In genomic region chr3:71154846-71155245, GRCh38 we compare ENCODE assay signal across 21 cellular contexts.
"Had no signal": no experiment of that assay in that cellular context is flagged by ENCODE, and none has a peak within 500 bp of the region (broad histone marks: within the 10 kb centered on the region; RNA-seq: fewer than 3 reads in every experiment).

No MANE protein-coding gene starts in this region.

- DNase-seq: activated B cell treated with CpG ODN at 0.5 μM for 24 hours; activated CD4-positive, alpha-beta memory T cell treated with anti-CD3 and anti-CD28 coated beads, Interleukin-2, amount 10 ng/mL, durations not matched to agents 7 days and 5 days; activated CD4-positive, alpha-beta T cell treated with anti-CD3 and anti-CD28 coated beads for 48 hours; activated naive CD4-positive, alpha-beta T cell treated with Interleukin-2 at 50 U/mL for 16 hours; activated T-cell treated with anti-CD3 and anti-CD28 coated beads, Interleukin-2, amount 50 U/mL, for 24 hours; adrenal gland; effector CD4-positive, alpha-beta T cell; heart right ventricle; nephron progenitor cell; nucleus accumbens; posterior cingulate gyrus; retina; SK-N-SH; stimulated activated CD4-positive, alpha-beta T cell treated with anti-CD3 and anti-CD28 coated beads, Interleukin-2, amount 100 ng/mL, for 24 hours; stomach had no signal

- H3K4me3 Mint-ChIP-seq: activated B cell treated with CpG ODN at 0.5 μM for 24 hours; activated CD4-positive, alpha-beta memory T cell treated with anti-CD3 and anti-CD28 coated beads, Interleukin-2, amount 10 ng/mL, durations not matched to agents 7 days and 5 days; activated T-cell treated with anti-CD3 and anti-CD28 coated beads, Interleukin-2, amount 50 U/mL, for 24 hours; memory B cell; nephron progenitor cell; type B pancreatic cell had no signal

- H3K36me3 ChIP-seq: adrenal gland, breast epithelium, gastroesophageal sphincter, heart right ventricle, stomach had no signal

- H3K9me3 ChIP-seq: adrenal gland, breast epithelium, gastroesophageal sphincter, heart right ventricle, SK-N-SH, stomach had no signal

- H3K9me3 Mint-ChIP-seq: activated B cell treated with CpG ODN at 0.5 μM for 24 hours; activated T-cell treated with anti-CD3 and anti-CD28 coated beads, Interleukin-2, amount 50 U/mL, for 24 hours; activated T-helper 2 cell treated with anti-CD3 and anti-CD28 coated beads, Interferon-gamma antibody, Interleukin-2, Interleukin-4, amounts not matched to agents 10 μg/mL and 5 μg/mL and 100 μg/mL, durations not matched to agents 14 hours and 24 hours and 36 hours; nephron progenitor cell; type B pancreatic cell had no signal

- H3K27me3 ChIP-seq: adrenal gland, breast epithelium, gastroesophageal sphincter, heart right ventricle, stomach had no signal

- H3K4me1 ChIP-seq: adrenal gland, breast epithelium had no signal

- H3K27ac ChIP-seq: adrenal gland, breast epithelium, gastroesophageal sphincter, heart right ventricle had no signal

- H3K9ac ChIP-seq: SK-N-SH had no signal

- FAIRE-seq: astrocyte had no signal

- H3K27me3 Mint-ChIP-seq: activated B cell treated with CpG ODN at 0.5 μM for 24 hours; activated CD4-positive, alpha-beta memory T cell treated with anti-CD3 and anti-CD28 coated beads, Interleukin-2, amount 10 ng/mL, durations not matched to agents 7 days and 5 days; activated T-cell treated with anti-CD3 and anti-CD28 coated beads, Interleukin-2, amount 50 U/mL, for 24 hours; memory B cell; type B pancreatic cell had no signal

- H3K27ac Mint-ChIP-seq: activated CD4-positive, alpha-beta memory T cell treated with anti-CD3 and anti-CD28 coated beads, Interleukin-2, amount 10 ng/mL, durations not matched to agents 7 days and 5 days; activated T-helper 2 cell treated with anti-CD3 and anti-CD28 coated beads, Interferon-gamma antibody, Interleukin-2, Interleukin-4, amounts not matched to agents 10 μg/mL and 5 μg/mL and 100 μg/mL, durations not matched to agents 14 hours and 24 hours and 36 hours; memory B cell; nephron progenitor cell; type B pancreatic cell had no signal

- H3K4me3 ChIP-seq: adrenal gland, breast epithelium, gastroesophageal sphincter, heart right ventricle, stomach had no signal
